Comparison of ENCODE assay signal across 21 cellular contexts in genomic region chr11:71181566-71181965, GRCh38.
"Had no signal": no experiment of that assay in that cellular context is flagged by ENCODE, and none has a peak within 500 bp of the region (broad histone marks: within the 10 kb centered on the region; RNA-seq: fewer than 3 reads in every experiment).

No MANE protein-coding gene starts in this region.

- H3K27ac ChIP-seq: dorsolateral prefrontal cortex, epithelial cell of prostate, esophagus muscularis mucosa, gastrocnemius medialis, right atrium auricular region, suprapubic skin, thyroid gland, upper lobe of left lung, uterus had no signal

- H3K27me3 ChIP-seq: dorsolateral prefrontal cortex, gastrocnemius medialis, right atrium auricular region, thyroid gland, upper lobe of left lung, uterus had no signal

- H3K4me1 ChIP-seq: esophagus muscularis mucosa, gastrocnemius medialis, right atrium auricular region, suprapubic skin, thyroid gland, upper lobe of left lung, uterus had no signal

- ATAC-seq: gastrocnemius medialis; mucosa of descending colon; naive thymus-derived CD8-positive, alpha-beta T cell; stimulated activated effector memory CD8-positive, alpha-beta T cell treated with anti-CD3 and anti-CD28 coated beads, Interleukin-12 subunit alpha, Interleukin-12 subunit beta, amount 100 ng/mL, for 72 hours; stimulated activated naive CD8-positive, alpha-beta T cell treated with anti-CD3 and anti-CD28 coated beads, Interleukin-15, Interleukin-2, amounts not matched to agents 100 U/mL and 50 U/mL, for 24 hours had no signal

- DNase-seq: cortex of kidney; effector CD8-positive, alpha-beta T cell; gastrocnemius medialis; glutamatergic neuron; kidney glomerular epithelial cell; mammary epithelial cell; mucosa of descending colon; stimulated activated CD4-positive, alpha-beta T cell treated with anti-CD3 and anti-CD28 coated beads, Interleukin-4, amount 100 ng/mL, for 1 hour; stimulated activated CD8-positive, alpha-beta memory T cell treated with anti-CD3 and anti-CD28 coated beads, Interleukin-4, amount 100 ng/mL, for 48 hours; stimulated activated naive CD8-positive, alpha-beta T cell treated with anti-CD3 and anti-CD28 coated beads, Interleukin-15, Interleukin-2, amounts not matched to agents 100 U/mL and 50 U/mL, for 24 hours; thyroid gland; uterus had no signal

- H3K36me3 ChIP-seq: esophagus muscularis mucosa, gastrocnemius medialis, right atrium auricular region, suprapubic skin, thyroid gland, upper lobe of left lung, uterus had no signal

- H3K9me3 ChIP-seq: gastrocnemius medialis, thyroid gland, uterus had no signal

- H3K4me3 ChIP-seq: dorsolateral prefrontal cortex, esophagus muscularis mucosa, gastrocnemius medialis, mucosa of descending colon, right atrium auricular region, smooth muscle cell, suprapubic skin, thyroid gland, upper lobe of left lung, uterus had no signal
